Comparison of ENCODE assay signal across 34 cellular contexts in the genomic region with DNA sequence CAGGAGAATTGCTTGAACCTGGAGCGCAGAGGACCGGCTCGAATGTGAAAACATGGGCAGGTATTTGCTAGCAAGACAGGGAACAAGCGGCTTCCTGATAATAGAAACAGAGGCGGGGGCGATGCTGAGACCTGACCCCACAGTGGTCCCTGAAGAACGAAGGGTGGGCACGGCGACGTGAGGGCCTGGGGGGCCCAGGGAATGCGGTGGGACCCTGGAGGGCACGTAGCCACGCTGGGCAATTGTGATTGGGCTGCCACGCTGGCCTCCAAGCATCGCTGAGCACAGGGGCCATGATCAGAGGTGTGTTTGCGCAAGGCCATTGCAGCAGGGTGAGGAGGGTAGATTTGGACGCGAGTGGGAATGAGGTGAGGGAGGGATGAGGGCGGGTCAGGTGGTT.
"Had no signal": no experiment of that assay in that cellular context is flagged by ENCODE, and none has a peak within 500 bp of the region (broad histone marks: within the 10 kb centered on the region; RNA-seq: fewer than 3 reads in every experiment).

No MANE protein-coding gene starts in this region.

- H3K9me3 ChIP-seq: adrenal gland, ascending aorta, body of pancreas had no signal

- H3K4me3 ChIP-seq: adrenal gland, ascending aorta, body of pancreas, breast epithelium, cardiac muscle cell had no signal

- H3K27ac ChIP-seq: adrenal gland, ascending aorta, body of pancreas, brain microvascular endothelial cell, breast epithelium, cardiac muscle cell had no signal

- FAIRE-seq: astrocyte, bronchial epithelial cell had no signal

- H3K36me3 ChIP-seq: adrenal gland, ascending aorta, brain microvascular endothelial cell, breast epithelium, cardiac muscle cell had no signal

- DNase-seq: activated effector memory CD4-positive, alpha-beta T cell treated with anti-CD3 and anti-CD28 coated beads, Interleukin-2, amount 50 U/mL, for 16 hours; activated effector memory CD4-positive, alpha-beta T cell treated with Interleukin-2 at 50 U/mL for 16 hours; activated gamma-delta T cell; activated gamma-delta T cell treated with Interleukin-2 at 50 U/mL for 16 hours; activated naive CD4-positive, alpha-beta T cell; activated naive CD4-positive, alpha-beta T cell treated with anti-CD3 and anti-CD28 coated beads for 36 hours; activated naive CD4-positive, alpha-beta T cell treated with anti-CD3 and anti-CD28 coated beads, Interleukin-2, amount 10 ng/mL, durations not matched to agents 7 days and 5 days; activated naive CD4-positive, alpha-beta T cell treated with anti-CD3 and anti-CD28 coated beads, Interleukin-2, amount 50 U/mL, for 16 hours; activated naive CD4-positive, alpha-beta T cell treated with Interleukin-2 at 50 U/mL for 16 hours; activated naive CD8-positive, alpha-beta T cell treated with anti-CD3 and anti-CD28 coated beads for 36 hours; activated naive CD8-positive, alpha-beta T cell treated with anti-CD3 and anti-CD28 coated beads, Interleukin-2, amount 10 ng/mL, durations not matched to agents 7 days and 5 days; activated naive CD8-positive, alpha-beta T cell treated with anti-CD3 and anti-CD28 coated beads, Interleukin-2, amount 50 U/mL, for 24 hours; activated T-cell treated with anti-CD3 and anti-CD28 coated beads, Interleukin-2, amount 50 U/mL, for 1 hour; activated T-cell treated with anti-CD3 and anti-CD28 coated beads, Interleukin-2, amount 50 U/mL, for 24 hours; activated T-cell treated with anti-CD3 and anti-CD28 coated beads, Interleukin-2, amount 50 U/mL, for 4 hours; activated T-cell treated with anti-CD3 and anti-CD28 coated beads, Interleukin-2, amount 50 U/mL, for 48 hours; activated T-cell treated with anti-CD3 and anti-CD28 coated beads, Interleukin-2, amount 50 U/mL, for 72 hours; adrenal gland; amniotic stem cell; amygdala; anterior cingulate cortex; aorta; body of pancreas; brain microvascular endothelial cell; caudate nucleus; central memory CD4-positive, alpha-beta T cell; cerebellar nuclear complex had no signal

- ATAC-seq: activated naive CD4-positive, alpha-beta T cell treated with anti-CD3 and anti-CD28 coated beads, Interleukin-2, amount 50 U/mL, for 72 hours; activated naive CD8-positive, alpha-beta T cell treated with anti-CD3 and anti-CD28 coated beads, Interleukin-2, amount 50 U/mL, for 24 hours; activated T-cell treated with anti-CD3 and anti-CD28 coated beads, Interleukin-2, amount 50 U/mL, for 4 hours; activated T-cell treated with anti-CD3 and anti-CD28 coated beads, Interleukin-2, amount 50 U/mL, for 72 hours; activated T-helper 17 cell treated with anti-CD3 and anti-CD28 coated beads, Interleukin-2, amount 50 U/mL, for 72 hours; body of pancreas had no signal

- H3K27me3 ChIP-seq: adrenal gland, ascending aorta, body of pancreas, brain microvascular endothelial cell, breast epithelium, cardiac muscle cell had no signal

- H3K4me1 ChIP-seq: adrenal gland, ascending aorta, body of pancreas, breast epithelium had no signal
